ENCODE assay signal across 1 cellular context in genomic region chr10:102151774-102152544, GRCh38.
TF ChIP-seq lines count a peak whose summit lies in the region.

TSS of gene NOLC1 (plus strand) at chr10:102152389. CDS start at chr10:102152411, 22 bp downstream.

TF ChIP-seq in K562, 482 proteins besides CTCF, POLR2A, EP300 and RAD21 (continued from another document and continues in another):
- TF ChIP-seq SIRT6 (IDR thresholded peaks at IDR 0.05; ENCODE audit: low read depth, low read length) (no peak), HNRNPL (IDR thresholded peaks at IDR 0.05; ENCODE audit: low read depth, low read length) (no peak), LARP7 (IDR thresholded peaks at IDR 0.05) (no peak), HDAC3 (IDR thresholded peaks at IDR 0.05; ENCODE audit: borderline replicate concordance, partially characterized antibody) (no peak), DEAF1 (CRISPR knock-in tag; IDR thresholded peaks at IDR 0.05) (no peak), BMI1 (IDR thresholded peaks at IDR 0.05; ENCODE audit: low read length) (no peak), HIVEP1 (CRISPR knock-in tag; IDR thresholded peaks at IDR 0.05) (no peak), MAFF (IDR thresholded peaks at IDR 0.05; ENCODE audit: low read length) (no peak), ARID2 (IDR thresholded peaks at IDR 0.05) (no peak), CC2D1A (IDR thresholded peaks at IDR 0.05) (no peak), VEZF1 (CRISPR knock-in tag; IDR thresholded peaks at IDR 0.05) (peak; percentile 85), RBM34 (IDR thresholded peaks at IDR 0.05; ENCODE audit: borderline replicate concordance, insufficient read depth, low read length) (no peak), ZBTB9 (CRISPR knock-in tag; IDR thresholded peaks at IDR 0.05) (no peak), ZC3H11A (IDR thresholded peaks at IDR 0.05; ENCODE audit: low read depth, low read length) (no peak), MCM3 (IDR thresholded peaks at IDR 0.05) (no peak), FUS (optimal IDR thresholded peaks at IDR 0.05; ENCODE audit: low read depth, low read length) (no peak), AFF1 (IDR thresholded peaks at IDR 0.05; ENCODE audit: low read depth in 1 of 2, partially characterized antibody in 2 of 2) (peak in 1 of 2 experiments; percentile 73), NFIX (CRISPR knock-in tag; IDR thresholded peaks at IDR 0.05; ENCODE audit: low read depth) (no peak), ZKSCAN8 (CRISPR knock-in tag; IDR thresholded peaks at IDR 0.05) (no peak), CCNT2 (IDR thresholded peaks at IDR 0.05; ENCODE audit: borderline replicate concordance, extremely low read depth, insufficient read length, low read depth, low read length) (peak; percentile 75), ZFP36 (IDR thresholded peaks at IDR 0.05; ENCODE audit: low read depth, low read length, partially characterized antibody) (no peak), MLX (CRISPR knock-in tag; conservative IDR thresholded peaks at IDR 0.05) (no peak), CCAR2 (IDR thresholded peaks at IDR 0.05; ENCODE audit: low read depth, low read length) (no peak), ZNF778 (CRISPR knock-in tag; IDR thresholded peaks at IDR 0.05) (no peak), CBFB (CRISPR knock-in tag; IDR thresholded peaks at IDR 0.05) (no peak), EWSR1 (IDR thresholded peaks at IDR 0.05; ENCODE audit: borderline replicate concordance, low read depth, partially characterized antibody) (no peak), ZNF23 (CRISPR knock-in tag; IDR thresholded peaks at IDR 0.05) (no peak), ZNF436 (CRISPR knock-in tag; IDR thresholded peaks at IDR 0.05) (no peak), E4F1 (CRISPR knock-in tag; IDR thresholded peaks at IDR 0.05; ENCODE audit: borderline replicate concordance) (no peak), SMARCE1 (IDR thresholded peaks at IDR 0.05) (no peak), NFRKB (IDR thresholded peaks at IDR 0.05; ENCODE audit: low read depth) (no peak; the same call in 1 of the 2 replicates), STAT6 (CRISPR knock-in tag; IDR thresholded peaks at IDR 0.05) (no peak), CBX3 (IDR thresholded peaks at IDR 0.05; ENCODE audit: borderline replicate concordance in 1 of 2, low read length in 2 of 2) (no peak; a peak in 1 of 3 replicates), CEBPG (CRISPR knock-in tag; IDR thresholded peaks at IDR 0.05) (peak; percentile 82), CEBPG (tag; conservative IDR thresholded peaks at IDR 0.05 in 1 of 2, IDR thresholded peaks at IDR 0.05 in 1 of 2) (peak; percentile 28 to 81; a peak in 3 of 4 replicates), ARHGAP35 (IDR thresholded peaks at IDR 0.05; ENCODE audit: partially characterized antibody) (no peak), KHSRP (IDR thresholded peaks at IDR 0.05) (peak; percentile 72; the same call in 1 of the 2 replicates), ETV1 (tag; conservative IDR thresholded peaks at IDR 0.05; ENCODE audit: low read depth) (peak; percentile 42), XRCC4 (IDR thresholded peaks at IDR 0.05; ENCODE audit: extremely low read depth, insufficient read depth, insufficient read length) (no peak), KDM2B (CRISPR knock-in tag; IDR thresholded peaks at IDR 0.05) (no peak), HNRNPUL1 (IDR thresholded peaks at IDR 0.05; ENCODE audit: low read length) (no peak), YBX1 (IDR thresholded peaks at IDR 0.05) (no peak), KDM4B (IDR thresholded peaks at IDR 0.05; ENCODE audit: borderline replicate concordance in 2 of 2, low read depth in 1 of 2) (peak in 1 of 2 experiments; percentile 53; a peak in 1 of 4 replicates), E2F5 (CRISPR knock-in tag; IDR thresholded peaks at IDR 0.05) (peak; percentile 98), ZBTB11 (CRISPR knock-in tag; IDR thresholded peaks at IDR 0.05) (peak in 1 of 3 experiments; percentile 88; a peak in 2 of 6 replicates), CREM (IDR thresholded peaks at IDR 0.05; ENCODE audit: low read depth) (peak; percentile 99), ZBTB17 (CRISPR knock-in tag; IDR thresholded peaks at IDR 0.05) (no peak)
